ENCODE assay signal across 12 cellular contexts in the genomic region with DNA sequence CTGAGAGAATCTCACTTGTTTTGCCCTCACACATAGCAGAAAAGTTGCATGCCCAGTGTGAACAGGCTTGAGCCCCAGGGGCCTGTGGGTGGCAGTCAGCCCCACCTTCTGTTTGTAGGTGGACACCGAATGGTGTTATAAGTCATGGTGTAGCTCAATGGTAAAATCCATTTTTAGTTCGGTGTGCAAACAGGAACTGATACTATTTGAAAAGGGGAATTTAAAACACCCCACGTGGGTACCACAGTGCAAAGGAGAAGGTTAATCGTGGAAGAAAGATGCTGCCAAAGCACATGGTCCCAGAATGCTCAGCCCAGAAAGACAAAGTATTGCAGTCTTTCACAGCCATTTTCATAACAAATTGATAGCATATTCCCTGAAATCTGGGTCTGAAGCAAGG.
DNase-seq lines count a peak whose midpoint lies in the region; ATAC-seq and TF ChIP-seq lines count a peak whose summit lies in the region.
"Had no signal": no experiment of that assay in that cellular context is flagged by ENCODE, and none has a peak within 500 bp of the region (broad histone marks: within the 10 kb centered on the region; RNA-seq: fewer than 3 reads in every experiment).

No MANE protein-coding gene starts in this region.

- no peaks in the 10 kb centered on the region for H3K79me2 ChIP-seq in GM23338 (replicated peaks; ENCODE audit: insufficient read depth)

- no peaks in the 10 kb centered on the region for H3K27me3 ChIP-seq in A673 (replicated peaks; ENCODE audit: insufficient read depth, low read depth, low read length, poor library complexity)
- no peaks in the 10 kb centered on the region for H3K27me3 ChIP-seq in GM23338 (ENCODE audit: insufficient read depth)
- H3K27me3 ChIP-seq: tibial nerve had no signal

- no peak overlapping the region for H3K27ac Mint-ChIP-seq in GM23338

- no peaks in the 10 kb centered on the region for H4K20me1 ChIP-seq in GM23338 (replicated peaks; ENCODE audit: insufficient read depth)

- no peaks in the 10 kb centered on the region for H3K9me3 Mint-ChIP-seq in GM23338

- H3F3A ChIP-seq in GM23338 (replicated peaks; ENCODE audit: low read depth) = no peaks in the 10 kb centered on the region

- DNase-seq in GM19238 (ENCODE audit: insufficient read length, low spot score) = peak; percentile 16
- peak; percentile 54 for DNase-seq in pons (ENCODE audit: low spot score)
- DNase-seq in A673 (ENCODE audit: low spot score) = no peak
- no peak for DNase-seq in kidney tubule cell (ENCODE audit: low spot score)
- no peak for DNase-seq in GM23338 (ENCODE audit: low spot score)
- DNase-seq in COLO829 (ENCODE audit: low spot score) = no peak
- DNase-seq: activated T-cell treated with anti-CD3 and anti-CD28 coated beads, Interleukin-2, amount 50 U/mL, for 48 hours; cerebellar nuclear complex; NCI-H2171 had no signal

- H3K36me3 ChIP-seq in A673 (ENCODE audit: insufficient read depth, low read length, poor library complexity, severe bottlenecking) = no peaks in the 10 kb centered on the region
- H3K36me3 ChIP-seq in GM23338 (ENCODE audit: insufficient read depth) = no peaks in the 10 kb centered on the region
- H3K36me3 ChIP-seq: tibial nerve had no signal

- H3K36me3 Mint-ChIP-seq in GM23338 (ENCODE audit: low read depth) = no peaks in the 10 kb centered on the region

- no peak for TF ChIP-seq CTCF in A673 (conservative IDR thresholded peaks at IDR 0.05; ENCODE audit: low read depth, low read length)
- no peak for TF ChIP-seq CTCF in GM23338 (conservative IDR thresholded peaks at IDR 0.05; ENCODE audit: low read depth in 2 of 2)

- H3K9me2 ChIP-seq in GM23338 (ENCODE audit: insufficient read depth) = no peaks in the 10 kb centered on the region

- BruUV-seq in A673 (replicated peaks; lab: Mats Ljungman, UMichigan) = no TSS peak

- H3K4me1 Mint-ChIP-seq in GM23338 = peaks cover 4% of the 10 kb centered on the region; the same call in 1 of the 3 replicates

- POLR2A ChIA-PET in A673 (lab: Charles Lee; ENCODE audit: low non-redundant PET) = no interaction called here

- no peak overlapping the region for H3K4me2 ChIP-seq in GM23338

- no peaks in the 10 kb centered on the region for H3K9me3 ChIP-seq in A673 (ENCODE audit: low read depth, low read length, poor library complexity, severe bottlenecking)
- H3K9me3 ChIP-seq: tibial nerve had no signal

- CTCF ChIA-PET in A673 (lab: Charles Lee) = interaction anchor here (0.9 kb wide), 1 partner anchor 12 kb away, joined by 3 read pairs; no protein-coding TSS in a partner anchor

- peaks cover 2% of the 10 kb centered on the region for H3K27me3 Mint-ChIP-seq in GM23338 (ENCODE audit: insufficient read depth, low read depth, poor library complexity)

- no peak overlapping the region for H2AFZ ChIP-seq in GM23338

- peak; percentile 91 for ATAC-seq in HG02642 (IDR thresholded peaks at IDR 0.05; ENCODE audit: poor library complexity, unreplicated experiment)
- ATAC-seq in HG03469 (IDR thresholded peaks at IDR 0.05; ENCODE audit: unreplicated experiment) = peak; percentile 92
- ATAC-seq in GM23338 = no peak

- H3K27ac ChIP-seq in A673 (ENCODE audit: low read depth, low read length, poor library complexity, severe bottlenecking) (no peak overlapping the region), GM23338 (ENCODE audit: low read depth) (no peak overlapping the region)
- H3K27ac ChIP-seq: tibial nerve had no signal

- H3K4me3 Mint-ChIP-seq in GM23338 = no peak overlapping the region

- intact Hi-C loops in A673 (cut with micrococcal nuclease; ENCODE audit: unreplicated experiment) = no loop called here

- H3K4me1 ChIP-seq in A673 (ENCODE audit: insufficient read depth, low read length, poor library complexity, severe bottlenecking) = no peaks in the 10 kb centered on the region
- no peaks in the 10 kb centered on the region for H3K4me1 ChIP-seq in GM23338 (ENCODE audit: insufficient read depth)

- no peak overlapping the region for H3K4me3 ChIP-seq in A673 (ENCODE audit: low read depth, low read length, poor library complexity, severe bottlenecking)
- H3K4me3 ChIP-seq in GM23338 = no peak overlapping the region
- H3K4me3 ChIP-seq: tibial nerve had no signal

TF ChIP-seq in GM23338, 12 proteins besides CTCF, POLR2A, EP300 and RAD21:
- TF ChIP-seq NANOG (IDR thresholded peaks at IDR 0.05; ENCODE audit: borderline replicate concordance) (no peak), EZH2phosphoT487 (IDR thresholded peaks at IDR 0.05; ENCODE audit: unreplicated experiment) (no peak)
- TF ChIP-seq, protein P1, sequence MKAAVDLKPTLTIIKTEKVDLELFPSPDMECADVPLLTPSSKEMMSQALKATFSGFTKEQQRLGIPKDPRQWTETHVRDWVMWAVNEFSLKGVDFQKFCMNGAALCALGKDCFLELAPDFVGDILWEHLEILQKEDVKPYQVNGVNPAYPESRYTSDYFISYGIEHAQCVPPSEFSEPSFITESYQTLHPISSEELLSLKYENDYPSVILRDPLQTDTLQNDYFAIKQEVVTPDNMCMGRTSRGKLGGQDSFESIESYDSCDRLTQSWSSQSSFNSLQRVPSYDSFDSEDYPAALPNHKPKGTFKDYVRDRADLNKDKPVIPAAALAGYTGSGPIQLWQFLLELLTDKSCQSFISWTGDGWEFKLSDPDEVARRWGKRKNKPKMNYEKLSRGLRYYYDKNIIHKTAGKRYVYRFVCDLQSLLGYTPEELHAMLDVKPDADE (IDR thresholded peaks at IDR 0.05) = no peak

Comparison
In these comparisons a context has a peak if more than half of its experiments do, and no peak if none do; other contexts are left out.
1. DNase-seq: peak in GM19238 (single experiment) and pons (single experiment); none in A673 (single experiment), kidney tubule cell (single experiment), GM23338 (single experiment) and COLO829 (single experiment).